ENCODE assay signal across 8 cellular contexts in genomic region chr7:135557455-135558336, GRCh38. TPM values are rescaled to one million over a fixed set of nuclear protein-coding genes. Genes with fewer than 3 reads are reported as not detected.
A peak's percentile ranks its signal among the peaks of the same experiment; 100 is the strongest.
DNase-seq lines count a peak whose midpoint lies in the region; ATAC-seq, FAIRE-seq and TF ChIP-seq lines count a peak whose summit lies in the region.

Gene NUP205 (plus strand): TSS chr7:135557917. CDS start chr7:135557945, 28 bp downstream.

- no peak for TF ChIP-seq CTCF in Loucy (conservative IDR thresholded peaks at IDR 0.05; ENCODE audit: low read length)
- no peak for TF ChIP-seq CTCF in foreskin keratinocyte (conservative IDR thresholded peaks at IDR 0.05)

- H3K27me3 ChIP-seq in H7 (ENCODE audit: control insufficient read depth, insufficient read depth, low read length) (no peaks in the 10 kb centered on the region), Loucy (ENCODE audit: insufficient read depth, low read length, poor library complexity, severe bottlenecking) (no peaks in the 10 kb centered on the region), foreskin keratinocyte (no peaks in the 10 kb centered on the region), neuron (ENCODE audit: insufficient read depth, low read length) (no peaks in the 10 kb centered on the region), subcutaneous abdominal adipose tissue (ENCODE audit: control insufficient read depth in 5 of 5, insufficient read depth in 4 of 5, low read length in 5 of 5) (no peaks in the 10 kb centered on the region)

- H3K79me2 ChIP-seq in Loucy (ENCODE audit: insufficient read depth, low read length), result peaks cover 45% of the 10 kb centered on the region

- peak within 1 kb of the TSS; percentile 94 for H3K9ac ChIP-seq in Loucy (ENCODE audit: low read depth, low read length, poor library complexity, severe bottlenecking)
- peak within 1 kb of the TSS; percentile 96 to 100 (median 99) for H3K9ac ChIP-seq in subcutaneous abdominal adipose tissue (ENCODE audit: low read length in 5 of 5)

- peak; percentile 67 for DNase-seq in H7
- peak; percentile 75 for DNase-seq in SIG-M5 (lab: John Stamatoyannopoulos, UW)
- peak; percentile 90 for DNase-seq in activated effector memory CD4-positive, alpha-beta T cell treated with anti-CD3 and anti-CD28 coated beads, Interleukin-2, amount 50 U/mL, for 16 hours
- DNase-seq in foreskin keratinocyte, result peak; percentile 71 to 86

- H3K27ac ChIP-seq in foreskin keratinocyte (peak within 1 kb of the TSS; percentile 98), subcutaneous abdominal adipose tissue (ENCODE audit: low read depth, low read length) (peak within 1 kb of the TSS; percentile 97)

- peaks cover 20% of the 10 kb centered on the region for H4K20me1 ChIP-seq in Loucy (ENCODE audit: insufficient read depth, low read length, poor library complexity, severe bottlenecking)

- peak; percentile 89 for ATAC-seq in foreskin keratinocyte

- FAIRE-seq in G401.6 (lab: Jason Lieb, UNC), result peak; percentile 88

- H3K4me3 ChIP-seq in H7 (ENCODE audit: insufficient read depth, low read depth, low read length) (peak within 1 kb of the TSS; percentile 94), Loucy (ENCODE audit: low read length, poor library complexity, severe bottlenecking) (peak within 1 kb of the TSS; percentile 89), neuron (ENCODE audit: low read length) (peak within 1 kb of the TSS; percentile 73), subcutaneous abdominal adipose tissue (ENCODE audit: low read depth in 1 of 5, low read length in 5 of 5) (peak within 1 kb of the TSS; percentile 75 to 100 (median 94))

- 0 out of 2 replicates have a peak, but pooled peaks cover 4% of the 10 kb centered on the region for H3F3A ChIP-seq in Loucy (ENCODE audit: low read depth)

- peak within 1 kb of the TSS; percentile 94 for H2AFZ ChIP-seq in Loucy (ENCODE audit: low read length)
- H2AFZ ChIP-seq in neuron (ENCODE audit: low read depth, low read length), result peak within 1 kb of the TSS; percentile 87

- H3K36me3 ChIP-seq in H7 (replicated peaks; ENCODE audit: control insufficient read depth, insufficient read depth, low read length), result no peaks in the 10 kb centered on the region
- H3K36me3 ChIP-seq in Loucy (ENCODE audit: insufficient read depth, low read length), result no peaks in the 10 kb centered on the region
- no peaks in the 10 kb centered on the region for H3K36me3 ChIP-seq in neuron (ENCODE audit: insufficient read depth, low read length)
- no peaks in the 10 kb centered on the region for H3K36me3 ChIP-seq in subcutaneous abdominal adipose tissue (ENCODE audit: control insufficient read depth in 5 of 5, insufficient read depth in 5 of 5, low read length in 5 of 5)

- H3K4me1 ChIP-seq in Loucy (ENCODE audit: insufficient read depth, low read length, poor library complexity, severe bottlenecking), result peaks cover 28% of the 10 kb centered on the region
- H3K4me1 ChIP-seq in foreskin keratinocyte, result peaks cover 5% of the 10 kb centered on the region
- H3K4me1 ChIP-seq in neuron (ENCODE audit: insufficient read depth, low read length), result peaks cover 2% of the 10 kb centered on the region
- H3K4me1 ChIP-seq in subcutaneous abdominal adipose tissue (ENCODE audit: control insufficient read depth in 5 of 5, insufficient read depth in 5 of 5, low read length in 5 of 5), result peaks cover 0 to 14% (median 9%) of the 10 kb centered on the region in 5 donors

- H3K9me2 ChIP-seq in Loucy (replicated peaks; ENCODE audit: low read depth, low read length), result no peaks in the 10 kb centered on the region

- peak within 1 kb of the TSS; percentile 91 for H3K4me2 ChIP-seq in Loucy (ENCODE audit: low read depth, low read length, poor library complexity, severe bottlenecking)

- no peaks in the 10 kb centered on the region for H3K9me3 ChIP-seq in Loucy (ENCODE audit: insufficient read depth, low read depth, low read length)
- H3K9me3 ChIP-seq in neuron (ENCODE audit: low read length), result peaks cover 2% of the 10 kb centered on the region
- no peaks in the 10 kb centered on the region for H3K9me3 ChIP-seq in subcutaneous abdominal adipose tissue (ENCODE audit: control insufficient read depth in 5 of 5, low read length in 5 of 5)

RNA-seq across cellular contexts. Expression of gene NUP205, which starts in this region (rescaled TPM):
- total RNA-seq in H7 (2014; rRNA removed; shearing (Covaris generic)), result 138 and 150 TPM in 2 replicates
- 99.3 and 104 TPM in 2 replicates for total RNA-seq in foreskin keratinocyte
- 55.6 and 63.5 TPM in 2 replicates for polyA plus RNA-seq in foreskin keratinocyte

Comparison
In these comparisons a context has a peak if more than half of its experiments do, and no peak if none do; other contexts are left out.
1. Peak in every context shown above with its lines: DNase-seq, ATAC-seq, H3K4me3 ChIP-seq and H3K27ac ChIP-seq.